In the genomic region with DNA sequence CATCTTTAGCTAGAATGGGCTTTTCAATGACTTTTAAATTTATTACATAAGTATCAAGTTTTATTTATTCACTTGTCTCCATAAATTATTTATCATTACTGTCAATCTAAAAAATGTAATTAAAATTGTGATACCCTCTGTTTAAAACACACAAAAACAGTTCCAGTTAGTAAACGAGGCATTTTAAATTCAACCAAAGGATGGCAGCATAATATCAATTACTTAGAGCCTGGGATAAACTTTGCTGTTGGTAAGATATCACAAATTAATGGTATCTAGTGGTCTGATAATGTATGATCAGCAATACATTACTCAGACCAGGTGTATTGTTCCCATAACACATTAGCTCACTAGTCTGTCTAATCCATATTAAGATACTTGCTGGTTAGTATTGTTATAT, we compare ENCODE assay signal across 26 cellular contexts. TPM values are rescaled to one million over a fixed set of nuclear protein-coding genes. Genes with fewer than 3 reads are reported as not detected.
DNase-seq lines count a peak whose midpoint lies in the region; ATAC-seq, FAIRE-seq and TF ChIP-seq lines count a peak whose summit lies in the region.
"Had no signal": no experiment of that assay in that cellular context is flagged by ENCODE, and none has a peak within 500 bp of the region (broad histone marks: within the 10 kb centered on the region; RNA-seq: fewer than 3 reads in every experiment).

No MANE protein-coding gene starts in this region.

- H3K4me1 ChIP-seq in H1 (replicated peaks in 1 of 4; ENCODE audit: control insufficient read depth in 3 of 4, insufficient read depth in 4 of 4, low read length in 3 of 4) (no peaks in the 10 kb centered on the region), neural progenitor cell (no peaks in the 10 kb centered on the region)
- H3K4me1 ChIP-seq: BE2C, psoas muscle, SJCRH30, thyroid gland had no signal

- H3K79me2 ChIP-seq in H1 (ENCODE audit: control insufficient read depth in 1 of 2, insufficient read depth in 2 of 2, low read length in 2 of 2): no peaks in the 10 kb centered on the region
- H3K79me2 ChIP-seq in neural progenitor cell (ENCODE audit: low read depth): no peaks in the 10 kb centered on the region

- no peaks in the 10 kb centered on the region for H3K23me2 ChIP-seq in H1 (ENCODE audit: low read depth, low read length)

- CTCF ChIA-PET in H1 (lab: Charles Lee; ENCODE audit: partially characterized antibody): interaction anchor here (0.7 to 2.2 kb wide), 10 partner anchors 9 to 299 kb away, joined by 3 to 8 read pairs (median 4); no protein-coding TSS in a partner anchor

- H2BK120ac ChIP-seq in H1 (replicated peaks; ENCODE audit: low read depth, low read length): no peak overlapping the region

- H3K9me3 ChIP-seq in H1 (ENCODE audit: insufficient read depth in 2 of 2, low read depth in 1 of 2, low read length in 1 of 2): no peaks in the 10 kb centered on the region
- H3K9me3 ChIP-seq in neural progenitor cell (ENCODE audit: low read depth): no peaks in the 10 kb centered on the region
- H3K9me3 ChIP-seq: BE2C, psoas muscle, SJCRH30, thyroid gland had no signal

- TF ChIP-seq CTCF in C4-2B (conservative IDR thresholded peaks at IDR 0.05) (peak; percentile 23), LNCAP (IDR thresholded peaks at IDR 0.05) (peak; percentile 20; the same call in 1 of the 2 replicates), H1 (IDR thresholded peaks at IDR 0.05; ENCODE audit: control extremely low read depth in 1 of 3, insufficient read depth in 1 of 3, low read depth in 1 of 3, low read length in 3 of 3) (peak in 1 of 3 experiments; percentile 11; a peak in 1 of 4 replicates), neural progenitor cell (IDR thresholded peaks at IDR 0.05) (peak; percentile 16), GM13976 (IDR thresholded peaks at IDR 0.05; ENCODE audit: borderline replicate concordance, control extremely low read depth, extremely low read depth, insufficient read depth, missing control alignments) (no peak)

- no peak overlapping the region for H3K4me3 Mint-ChIP-seq in neural progenitor cell
- H3K4me3 Mint-ChIP-seq: activated naive CD8-positive, alpha-beta T cell treated with anti-CD3 and anti-CD28 coated beads, Interleukin-2, amount 50 U/mL, for 24 hours; T-helper 17 cell had no signal

- no peak for ATAC-seq in HG03565 (IDR thresholded peaks at IDR 0.05; ENCODE audit: unreplicated experiment)
- ATAC-seq: activated naive CD8-positive, alpha-beta T cell treated with anti-CD3 and anti-CD28 coated beads, Interleukin-2, amount 50 U/mL, for 24 hours; left lobe of liver; psoas muscle; stimulated activated naive CD8-positive, alpha-beta T cell treated with anti-CD3 and anti-CD28 coated beads, Interleukin-15, Interleukin-2, amounts not matched to agents 100 U/mL and 50 U/mL, for 24 hours; T-helper 17 cell had no signal

- H4K20me1 ChIP-seq in H1 (replicated peaks in 1 of 2; ENCODE audit: control insufficient read depth in 1 of 2, insufficient read depth in 2 of 2, low read length in 2 of 2) (no peaks in the 10 kb centered on the region), neural progenitor cell (ENCODE audit: low read depth) (no peaks in the 10 kb centered on the region)

- H4K8ac ChIP-seq in H1 (ENCODE audit: extremely low read depth, insufficient read depth, low read length): no peak overlapping the region

- H3K36me3 ChIP-seq in H1 (ENCODE audit: control insufficient read depth in 2 of 4, insufficient read depth in 4 of 4, low read length in 3 of 4): no peaks in the 10 kb centered on the region
- H3K36me3 ChIP-seq in neural progenitor cell: no peaks in the 10 kb centered on the region
- H3K36me3 ChIP-seq: BE2C, SJCRH30, thyroid gland, WERI-Rb-1 had no signal

- TF ChIP-seq POLR2A in H1 (IDR thresholded peaks at IDR 0.05; ENCODE audit: control extremely low read depth in 1 of 2, low read depth in 2 of 2, low read length in 2 of 2): no peak

- no peaks in the 10 kb centered on the region for H3K36me3 Mint-ChIP-seq in neural progenitor cell

- POLR2A ChIA-PET in H1 (lab: Charles Lee; ENCODE audit: partially characterized antibody): no interaction called here

- peak; percentile 31 to 36; a peak in 3 of 4 replicates for TF ChIP-seq RAD21 in H1 (IDR thresholded peaks at IDR 0.05 in 1 of 2, conservative IDR thresholded peaks at IDR 0.05 in 1 of 2; ENCODE audit: low read depth in 2 of 2, low read length in 2 of 2)

- no peak overlapping the region for H3K56ac ChIP-seq in H1 (replicated peaks; ENCODE audit: insufficient read length, low read depth, low read length)

- no peak overlapping the region for H2BK15ac ChIP-seq in H1 (ENCODE audit: low read length)

- H3K4me3 ChIP-seq in H1 (ENCODE audit: extremely low read depth in 1 of 4, insufficient read depth in 2 of 4, low read depth in 3 of 4, low read length in 4 of 4): no peak overlapping the region
- H3K4me3 ChIP-seq in neural progenitor cell: no peak overlapping the region
- H3K4me3 ChIP-seq: psoas muscle, SJCRH30, thyroid gland had no signal

- no peaks in the 10 kb centered on the region for H3K4me1 Mint-ChIP-seq in neural progenitor cell
- H3K4me1 Mint-ChIP-seq: activated naive CD8-positive, alpha-beta T cell treated with anti-CD3 and anti-CD28 coated beads, Interleukin-2, amount 50 U/mL, for 24 hours had no signal

- H3K4me2 ChIP-seq in H1 (ENCODE audit: insufficient read depth in 1 of 2, low read depth in 2 of 2, low read length in 2 of 2): no peak overlapping the region; a peak in 1 of 4 replicates
- no peak overlapping the region for H3K4me2 ChIP-seq in neural progenitor cell

- H3K23ac ChIP-seq in H1 (ENCODE audit: insufficient read length): no peak overlapping the region

- TF ChIP-seq EP300 in H1 (IDR thresholded peaks at IDR 0.05; ENCODE audit: borderline replicate concordance in 1 of 2, low read depth in 2 of 2, low read length in 2 of 2): no peak

- H2BK12ac ChIP-seq in H1 (ENCODE audit: low read depth, low read length): no peak overlapping the region

- H2AFZ ChIP-seq in H1 (ENCODE audit: low read length) (no peak overlapping the region), neural progenitor cell (replicated peaks) (no peak overlapping the region)

- H3K4ac ChIP-seq in H1 (replicated peaks; ENCODE audit: insufficient read length, low read depth, low read length): no peak overlapping the region

- DNase-seq in H1 (ENCODE audit: low read depth in 1 of 2, low spot score in 2 of 2) (no peak), neural progenitor cell (ENCODE audit: low spot score) (no peak), GM13976 (ENCODE audit: low spot score) (no peak), NCI-H1930 (lab: John Stamatoyannopoulos, UW) (no peak)
- DNase-seq: activated CD8-positive, alpha-beta memory T cell treated with anti-CD3 and anti-CD28 coated beads, Interleukin-2, amount 50 U/mL, for 4 hours; activated effector memory CD4-positive, alpha-beta T cell treated with Interleukin-2 at 50 U/mL for 16 hours; activated naive CD8-positive, alpha-beta T cell treated with anti-CD3 and anti-CD28 coated beads, Interleukin-2, amount 50 U/mL, for 24 hours; BE2C; COR-L47; EL; head of caudate nucleus; NCI-H748 treated with DMSO at 0.1 percent for 48 hours; psoas muscle; SJCRH30; stimulated activated naive CD8-positive, alpha-beta T cell treated with anti-CD3 and anti-CD28 coated beads, Interleukin-15, Interleukin-2, amounts not matched to agents 100 U/mL and 50 U/mL, for 24 hours; T-helper 17 cell; thyroid gland; WERI-Rb-1 had no signal

- H3K18ac ChIP-seq in H1 (ENCODE audit: extremely low read depth, low read length): no peak overlapping the region

- H3K27ac Mint-ChIP-seq in neural progenitor cell: no peak overlapping the region
- H3K27ac Mint-ChIP-seq: activated naive CD8-positive, alpha-beta T cell treated with anti-CD3 and anti-CD28 coated beads, Interleukin-2, amount 50 U/mL, for 24 hours; T-helper 17 cell had no signal

- H3K27ac ChIP-seq in C4-2B: no peak overlapping the region
- H3K27ac ChIP-seq in H1 (ENCODE audit: low read depth, low read length): no peak overlapping the region
- no peak overlapping the region for H3K27ac ChIP-seq in neural progenitor cell
- H3K27ac ChIP-seq: psoas muscle, SJCRH30, thyroid gland, WERI-Rb-1 had no signal

- WGBS in H1 (ENCODE audit: extremely low coverage in 1 of 2, insufficient coverage in 1 of 2, insufficient read length in 1 of 2, insufficient replicate concordance in 2 of 2, low coverage in 1 of 2, low lambda C conversion rate in 2 of 2, missing lambda C conversion rate in 1 of 2), 2 experiments: 92% methylated on average over 1 of the region's 1 CpG; no CpG with 5 or more reads in 1 of the 2 experiments

- H4K91ac ChIP-seq in H1 (replicated peaks; ENCODE audit: insufficient read length, low read length): no peak overlapping the region

- no peak overlapping the region for H3K14ac ChIP-seq in H1 (ENCODE audit: insufficient read length)

- no peak overlapping the region for H2BK20ac ChIP-seq in H1 (ENCODE audit: low read length)

- H2BK5ac ChIP-seq in H1 (ENCODE audit: low read depth, low read length): no peak overlapping the region

- H3K27me3 ChIP-seq in H1 (replicated peaks in 1 of 4; ENCODE audit: control insufficient read depth in 3 of 4, extremely low read depth in 1 of 4, insufficient read depth in 3 of 4, low read length in 3 of 4) (no peaks in the 10 kb centered on the region), neural progenitor cell (no peaks in the 10 kb centered on the region)
- H3K27me3 ChIP-seq: BE2C, SJCRH30, thyroid gland had no signal

- H3K9ac ChIP-seq in H1 (replicated peaks in 1 of 4; ENCODE audit: extremely low read depth in 1 of 4, low read depth in 3 of 4, low read length in 3 of 4): no peak overlapping the region
- H3K9ac ChIP-seq in neural progenitor cell: no peak overlapping the region

- no peak overlapping the region for H2AK5ac ChIP-seq in H1 (ENCODE audit: low read depth, low read length)

- no peaks in the 10 kb centered on the region for H3K79me1 ChIP-seq in H1 (ENCODE audit: low read depth, low read length)

- no peaks in the 10 kb centered on the region for H3F3A ChIP-seq in neural progenitor cell (ENCODE audit: low read depth)

- no peak overlapping the region for H4K5ac ChIP-seq in H1 (ENCODE audit: insufficient read length, low read depth, low read length)

- no peaks in the 10 kb centered on the region for H3K9me3 Mint-ChIP-seq in neural progenitor cell
- H3K9me3 Mint-ChIP-seq: activated naive CD8-positive, alpha-beta T cell treated with anti-CD3 and anti-CD28 coated beads, Interleukin-2, amount 50 U/mL, for 24 hours had no signal

- peaks cover 5% of the 10 kb centered on the region for H3K27me3 Mint-ChIP-seq in neural progenitor cell (ENCODE audit: insufficient read depth, low read depth)
- H3K27me3 Mint-ChIP-seq: activated naive CD8-positive, alpha-beta T cell treated with anti-CD3 and anti-CD28 coated beads, Interleukin-2, amount 50 U/mL, for 24 hours had no signal

- no peak for FAIRE-seq in H1 (lab: Jason Lieb, UNC)
- FAIRE-seq: GM18507 had no signal

- in situ Hi-C loops in GM13976 (cut with MboI; ENCODE audit: low sequenced_read_pairs, unreplicated experiment): loop anchor here (10.0 kb wide), 1 partner anchor 63 kb away; no protein-coding TSS in a partner anchor

RNA-seq across cellular contexts. Expression of a gene that starts 9.6 kb away (rescaled TPM):
- not detected in 2 replicates for total RNA-seq in H1 (2021; fragmentation: NEBNext Ultra II Directional; extraction: Animal tissue kit (Norgen Biotek cat#: 25700))
- polyA plus RNA-seq in H1 (2011; rRNA removed): 0.08 TPM in 1 of 2 replicates, not detected in the other
- polyA plus RNA-seq in H1 (2011; cell fraction: cytosol; rRNA removed): not detected
- polyA plus RNA-seq in H1 (2011; cell fraction: nucleus; rRNA removed): 0.10 TPM
- polyA plus RNA-seq in H1 (2012, experiment 1 of 2): not detected in 4 replicates
- polyA plus RNA-seq in H1 (2012, experiment 2 of 2): not detected
- 0.08 TPM for polyA plus RNA-seq in H1 (2013, experiment 1 of 2)
- polyA plus RNA-seq in H1 (2013, experiment 2 of 2): 0.24 TPM
- 0.15 TPM in 1 of 2 replicates, not detected in the other for polyA minus RNA-seq in H1 (2011; rRNA and poly(A)+ RNA removed)
- polyA minus RNA-seq in H1 (2011; cell fraction: cytosol; rRNA and poly(A)+ RNA removed): not detected
- not detected for polyA minus RNA-seq in H1 (2011; cell fraction: nucleus; rRNA and poly(A)+ RNA removed)
- 0.12 TPM in 1 of 2 replicates, not detected in the other for total RNA-seq in neural progenitor cell (ENCODE audit: low replicate concordance)
- total RNA-seq: epithelial cell of proximal tubule, left lobe of liver, psoas muscle, SJCRH30, skeletal muscle tissue, T-helper 17 cell had no signal
- polyA plus RNA-seq: neural cell, psoas muscle had no signal

RNA-seq across cellular contexts. Expression of a gene that starts 51.5 kb away (rescaled TPM):
- not detected in 2 replicates for total RNA-seq in H1 (2021; fragmentation: NEBNext Ultra II Directional; extraction: Animal tissue kit (Norgen Biotek cat#: 25700))
- not detected in 2 replicates for polyA plus RNA-seq in H1 (2011; rRNA removed)
- polyA plus RNA-seq in H1 (2011; cell fraction: cytosol; rRNA removed): not detected
- polyA plus RNA-seq in H1 (2011; cell fraction: nucleus; rRNA removed): not detected
- polyA plus RNA-seq in H1 (2012, experiment 1 of 2): not detected in 4 replicates
- not detected for polyA plus RNA-seq in H1 (2012, experiment 2 of 2)
- polyA plus RNA-seq in H1 (2013, experiment 1 of 2): not detected
- not detected for polyA plus RNA-seq in H1 (2013, experiment 2 of 2)
- not detected in 2 replicates for polyA minus RNA-seq in H1 (2011; rRNA and poly(A)+ RNA removed)
- polyA minus RNA-seq in H1 (2011; cell fraction: cytosol; rRNA and poly(A)+ RNA removed): not detected
- polyA minus RNA-seq in H1 (2011; cell fraction: nucleus; rRNA and poly(A)+ RNA removed): not detected
- total RNA-seq in neural progenitor cell (ENCODE audit: low replicate concordance): not detected in 2 replicates
- total RNA-seq: epithelial cell of proximal tubule, left lobe of liver, psoas muscle, SJCRH30, skeletal muscle tissue, T-helper 17 cell, thyroid gland had no signal
- polyA plus RNA-seq: neural cell, psoas muscle had no signal
